ENCODE assay signal across 8 cellular contexts in genomic region chr1:153979091-153979490, GRCh38. TPM values are rescaled to one million over a fixed set of nuclear protein-coding genes. Genes with fewer than 3 reads are reported as not detected.
A peak's percentile ranks its signal among the peaks of the same experiment; 100 is the strongest.
DNase-seq lines count a peak whose midpoint lies in the region; ATAC-seq, FAIRE-seq and TF ChIP-seq lines count a peak whose summit lies in the region.
"Not testable (repeated sequence)": the region's sequence is repeated elsewhere in the genome, so short reads cannot be mapped to it uniquely, and the experiment has no call there.

No MANE protein-coding gene starts in this region.

- TF ChIP-seq RAD21 in HepG2 (CRISPR knock-in tag; IDR thresholded peaks at IDR 0.05) = not testable (repeated sequence)

- in situ Hi-C loops in HepG2 (cut with HindIII; ENCODE audit: extremely low pct_ligation_motif_present, low pct_unique_long_range_greater_than_20kb) = not testable (repeated sequence)

- not testable (repeated sequence) for DNase-seq in CD4-positive, alpha-beta memory T cell; Karpas-422; T-helper 17 cell; activated T-cell treated with anti-CD3 and anti-CD28 coated beads, Interleukin-2, amount 50 U/mL, for 24 hours; activated naive CD8-positive, alpha-beta T cell treated with anti-CD3 and anti-CD28 coated beads, Interleukin-2, amount 50 U/mL, for 24 hours; HepG2 (ENCODE audit: low spot score); neural crest cell (ENCODE audit: low read depth, low spot score); type B pancreatic cell (ENCODE audit: extremely low spot score, unreplicated experiment)

- not testable (repeated sequence) for TF ChIP-seq EP300 in HepG2 (IDR thresholded peaks at IDR 0.05; ENCODE audit: low read depth in 2 of 2, low read length in 2 of 2); HepG2 (CRISPR knock-in tag; IDR thresholded peaks at IDR 0.05; ENCODE audit: borderline replicate concordance)

- H3K36me3 ChIP-seq in CD4-positive, alpha-beta memory T cell (ENCODE audit: insufficient read depth, low read length) = peaks cover 14% of the 10 kb centered on the region
- H3K36me3 ChIP-seq in Karpas-422 (ENCODE audit: insufficient read depth, low read length) (peaks cover 15% of the 10 kb centered on the region; the same call in 1 of the 2 replicates), HepG2 (replicated peaks in 1 of 2; ENCODE audit: control insufficient read depth in 1 of 2, insufficient read depth in 2 of 2, low read length in 2 of 2) (peaks cover 1 to 12% of the 10 kb centered on the region in 2 experiments)

- H3K4me1 Mint-ChIP-seq in CD4-positive, alpha-beta memory T cell = peaks cover 15 to 44% (median 28%) of the 10 kb centered on the region in 4 donors
- H3K4me1 Mint-ChIP-seq in T-helper 17 cell (peaks cover 23% of the 10 kb centered on the region), neural crest cell (peaks cover 36% of the 10 kb centered on the region), type B pancreatic cell (ENCODE audit: unreplicated experiment) (peaks cover 17% of the 10 kb centered on the region)
- peaks cover 32% of the 10 kb centered on the region for H3K4me1 Mint-ChIP-seq in activated T-cell treated with anti-CD3 and anti-CD28 coated beads, Interleukin-2, amount 50 U/mL, for 24 hours (ENCODE audit: low read depth)
- peaks cover 33% of the 10 kb centered on the region for H3K4me1 Mint-ChIP-seq in activated naive CD8-positive, alpha-beta T cell treated with anti-CD3 and anti-CD28 coated beads, Interleukin-2, amount 50 U/mL, for 24 hours

- not testable (repeated sequence) for H3K9me3 ChIP-seq in CD4-positive, alpha-beta memory T cell (ENCODE audit: control insufficient read depth in 1 of 2, low read length in 2 of 2); Karpas-422 (ENCODE audit: low read length); T-helper 17 cell (ENCODE audit: control insufficient read depth, low read length, poor library complexity, severe bottlenecking); HepG2 (ENCODE audit: low read length)

- ATAC-seq in T-helper 17 cell; activated naive CD8-positive, alpha-beta T cell treated with anti-CD3 and anti-CD28 coated beads, Interleukin-2, amount 50 U/mL, for 24 hours; HepG2: not testable (repeated sequence)

- H2AFZ ChIP-seq in Karpas-422 (ENCODE audit: low read length) = not testable (repeated sequence)
- peak overlapping the region; percentile 28 for H2AFZ ChIP-seq in HepG2 (ENCODE audit: low read length)

- peak overlapping the region in 2 of 7 donors; percentile 69 to 87 for H3K27ac Mint-ChIP-seq in CD4-positive, alpha-beta memory T cell
- peak overlapping the region; percentile 82 for H3K27ac Mint-ChIP-seq in T-helper 17 cell
- H3K27ac Mint-ChIP-seq in activated T-cell treated with anti-CD3 and anti-CD28 coated beads, Interleukin-2, amount 50 U/mL, for 24 hours = peak overlapping the region; percentile 97
- H3K27ac Mint-ChIP-seq in activated naive CD8-positive, alpha-beta T cell treated with anti-CD3 and anti-CD28 coated beads, Interleukin-2, amount 50 U/mL, for 24 hours; neural crest cell (ENCODE audit: unreplicated experiment); type B pancreatic cell: not testable (repeated sequence)

- H3K9me2 ChIP-seq in Karpas-422 (replicated peaks; ENCODE audit: insufficient read depth, low read length) = not testable (repeated sequence)

- not testable (repeated sequence) for H3K4me3 ChIP-seq in CD4-positive, alpha-beta memory T cell (ENCODE audit: low read length in 2 of 2)
- H3K4me3 ChIP-seq in Karpas-422 (ENCODE audit: low read length) (peak overlapping the region; percentile 92; the same call in 1 of the 2 replicates), HepG2 (replicated peaks in 1 of 3; ENCODE audit: insufficient read depth in 1 of 3, low read depth in 2 of 3, low read length in 3 of 3) (peak overlapping the region; percentile 72 to 79 (median 77))

- H3K27ac ChIP-seq in CD4-positive, alpha-beta memory T cell (ENCODE audit: low read depth, low read length); Karpas-422 (ENCODE audit: low read length): not testable (repeated sequence)
- peak overlapping the region; percentile 88 for H3K27ac ChIP-seq in HepG2 (ENCODE audit: extremely low read length, insufficient read depth, low read length)

- H3K4me1 ChIP-seq in CD4-positive, alpha-beta memory T cell (ENCODE audit: insufficient read depth, low read length) = peaks cover 25% of the 10 kb centered on the region
- H3K4me1 ChIP-seq in Karpas-422 (ENCODE audit: low read length) (peaks cover 34% of the 10 kb centered on the region), HepG2 (ENCODE audit: insufficient read depth, low read length) (peaks cover 25% of the 10 kb centered on the region)

- intact Hi-C loops in CD4-positive, alpha-beta memory T cell (cut with micrococcal nuclease); HepG2 (cut with micrococcal nuclease; ENCODE audit: unreplicated experiment): not testable (repeated sequence)

- H3K36me3 Mint-ChIP-seq in CD4-positive, alpha-beta memory T cell = peaks cover 14 to 33% of the 10 kb centered on the region in 2 donors
- H3K36me3 Mint-ChIP-seq in T-helper 17 cell (ENCODE audit: low read depth) = not testable (repeated sequence)
- H3K36me3 Mint-ChIP-seq in activated T-cell treated with anti-CD3 and anti-CD28 coated beads, Interleukin-2, amount 50 U/mL, for 24 hours (ENCODE audit: low read depth) = peaks cover 46% of the 10 kb centered on the region
- peaks cover 33% of the 10 kb centered on the region for H3K36me3 Mint-ChIP-seq in activated naive CD8-positive, alpha-beta T cell treated with anti-CD3 and anti-CD28 coated beads, Interleukin-2, amount 50 U/mL, for 24 hours (ENCODE audit: low read depth)
- H3K36me3 Mint-ChIP-seq in neural crest cell (ENCODE audit: low read depth) (peaks cover 16% of the 10 kb centered on the region), type B pancreatic cell (peaks cover 24% of the 10 kb centered on the region)

- H3K27me3 ChIP-seq in CD4-positive, alpha-beta memory T cell (ENCODE audit: insufficient read depth, low read length); Karpas-422 (ENCODE audit: low read length); HepG2 (ENCODE audit: control insufficient read depth in 1 of 2, insufficient read depth in 2 of 2, low read length in 2 of 2): not testable (repeated sequence)

- not testable (repeated sequence) for TF ChIP-seq POLR2A in HepG2 (IDR thresholded peaks at IDR 0.05; ENCODE audit: insufficient read depth in 1 of 2, low read depth in 2 of 2, low read length in 2 of 2)

- peak overlapping the region in 5 of 8 donors; percentile 31 to 97 (median 66) for H3K4me3 Mint-ChIP-seq in CD4-positive, alpha-beta memory T cell
- H3K4me3 Mint-ChIP-seq in T-helper 17 cell (peak overlapping the region; percentile 94), neural crest cell (peak overlapping the region; percentile 100), type B pancreatic cell (peak overlapping the region; percentile 99)
- H3K4me3 Mint-ChIP-seq in activated T-cell treated with anti-CD3 and anti-CD28 coated beads, Interleukin-2, amount 50 U/mL, for 24 hours = peak overlapping the region; percentile 99
- peak overlapping the region; percentile 97 for H3K4me3 Mint-ChIP-seq in activated naive CD8-positive, alpha-beta T cell treated with anti-CD3 and anti-CD28 coated beads, Interleukin-2, amount 50 U/mL, for 24 hours

- not testable (repeated sequence) for TF ChIP-seq CTCF in HepG2 (CRISPR knock-in tag; IDR thresholded peaks at IDR 0.05); neural crest cell (conservative IDR thresholded peaks at IDR 0.05); type B pancreatic cell (conservative IDR thresholded peaks at IDR 0.05)

- H3K9me3 Mint-ChIP-seq in CD4-positive, alpha-beta memory T cell; activated T-cell treated with anti-CD3 and anti-CD28 coated beads, Interleukin-2, amount 50 U/mL, for 24 hours; activated naive CD8-positive, alpha-beta T cell treated with anti-CD3 and anti-CD28 coated beads, Interleukin-2, amount 50 U/mL, for 24 hours; neural crest cell; type B pancreatic cell: not testable (repeated sequence)

- BruUV-seq in HepG2 (replicated peaks; lab: Mats Ljungman, UMichigan) = not testable (repeated sequence)

- POLR2A ChIA-PET in CD4-positive, alpha-beta memory T cell (lab: Charles Lee; ENCODE audit: partially characterized antibody) = interaction anchor here (2.0 to 7.4 kb wide), 8 partner anchors 9 to 203 kb away, joined by 9 to 164 read pairs (median 56); partner anchors contain the start of genes CREB3L4, CRTC2, DENND4B and GATAD2B
- POLR2A ChIA-PET in HepG2 (lab: Yijun Ruan, JAX) = interaction anchor here (1.4 to 4.4 kb wide), 8 partner anchors 8 to 345 kb away, joined by 3 to 209 read pairs (median 23); partner anchors contain the start of genes CHTOP, CREB3L4, CRTC2 and DENND4B

- not testable (repeated sequence) for H4K20me1 ChIP-seq in Karpas-422 (ENCODE audit: insufficient read depth, low read depth, low read length); HepG2 (ENCODE audit: insufficient read depth, low read length)

- H3K4me2 ChIP-seq in Karpas-422 (ENCODE audit: low read depth, low read length, poor library complexity, severe bottlenecking) (peak overlapping the region; percentile 85), HepG2 (ENCODE audit: low read depth, low read length) (peak overlapping the region; percentile 97)

- H3K27me3 Mint-ChIP-seq in CD4-positive, alpha-beta memory T cell; T-helper 17 cell; activated T-cell treated with anti-CD3 and anti-CD28 coated beads, Interleukin-2, amount 50 U/mL, for 24 hours; activated naive CD8-positive, alpha-beta T cell treated with anti-CD3 and anti-CD28 coated beads, Interleukin-2, amount 50 U/mL, for 24 hours; neural crest cell (ENCODE audit: low read depth); type B pancreatic cell: not testable (repeated sequence)

- H3K79me2 ChIP-seq in Karpas-422 (ENCODE audit: low read length) = peaks cover 20% of the 10 kb centered on the region
- peaks cover 16% of the 10 kb centered on the region for H3K79me2 ChIP-seq in HepG2 (ENCODE audit: insufficient read depth, low read length)

- peak overlapping the region; percentile 88 for H3K9ac ChIP-seq in Karpas-422 (ENCODE audit: low read length)
- H3K9ac ChIP-seq in HepG2 (ENCODE audit: insufficient read depth, low read depth, low read length) = peak overlapping the region; percentile 88

- WGBS in HepG2 (ENCODE audit: low lambda C conversion rate) = 26% methylated on average over 12 of the region's 12 CpGs

- CTCF ChIA-PET in CD4-positive, alpha-beta memory T cell (lab: Charles Lee; ENCODE audit: partially characterized antibody) = interaction anchor here (1.9 to 2.2 kb wide), 3 partner anchors 9 to 34 kb away, joined by 6 to 35 read pairs (median 25); partner anchors contain the start of genes DENND4B, RAB13 and RPS27
- CTCF ChIA-PET in HepG2 (lab: Yijun Ruan, JAX; ENCODE audit: low intra/inter-chr PET ratio, low total read pairs) = not testable (repeated sequence)

- FAIRE-seq in HepG2 (lab: Jason Lieb, UNC) = peak; percentile 40

RNA-seq across cellular contexts. Expression of gene JTB, which starts 1.6 kb away (rescaled TPM):
- total RNA-seq in CD4-positive, alpha-beta memory T cell = 100 to 1,000 TPM; 121 to 130 TPM
- polyA plus RNA-seq in CD4-positive, alpha-beta memory T cell = 100 to 1,000 TPM; 283 to 445 TPM
- 314 and 343 TPM in 2 replicates for total RNA-seq in Karpas-422 (2014; rRNA removed; shearing (Covaris generic); ENCODE audit: low replicate concordance)
- total RNA-seq in T-helper 17 cell (10 to 100 TPM; 88.1 to 90.3 TPM), HepG2 (2016; rRNA removed; fragmentation: Illumina TruSeq; extraction: Trizol) (66.8 and 99.2 TPM in 2 replicates), neural crest cell (72.9 and 74.2 TPM in 2 replicates), type B pancreatic cell (ENCODE audit: low replicate concordance) (99.2 and 153 TPM in 2 replicates)
- 360 and 420 TPM in 2 replicates for total RNA-seq in HepG2 (2016; cell fraction: cytosol; rRNA removed; fragmentation: Illumina TruSeq; extraction: Trizol; ENCODE audit: low read depth)
- 56.2 and 94.9 TPM in 2 replicates for total RNA-seq in HepG2 (2016; cell fraction: insoluble cytoplasmic fraction; rRNA removed; fragmentation: Illumina TruSeq; extraction: Trizol)
- 294 and 339 TPM in 2 replicates for total RNA-seq in HepG2 (2016; cell fraction: membrane; rRNA removed; fragmentation: Illumina TruSeq; extraction: Trizol)
- 49.2 and 54.2 TPM in 2 replicates for total RNA-seq in HepG2 (2016; cell fraction: nucleus; rRNA removed; fragmentation: Illumina TruSeq; extraction: Trizol)
- 90.3 and 96.7 TPM in 2 replicates for polyA plus RNA-seq in HepG2 (2011; rRNA removed)
- polyA plus RNA-seq in HepG2 (2011; cell fraction: cytosol; rRNA removed) = 113 and 147 TPM in 2 replicates
- polyA plus RNA-seq in HepG2 (2011; cell fraction: nucleus; rRNA removed) = 63.3 and 75.8 TPM in 2 replicates
- 63.8 and 72.9 TPM in 2 replicates for polyA plus RNA-seq in HepG2 (2012)
- 451 and 524 TPM in 2 replicates for polyA plus RNA-seq in HepG2 (2016; cell fraction: cytosol; fragmentation: Illumina TruSeq; extraction: Trizol; ENCODE audit: low read depth)
- polyA plus RNA-seq in HepG2 (2016; cell fraction: insoluble cytoplasmic fraction; fragmentation: Illumina TruSeq; extraction: Trizol; ENCODE audit: low read depth) = 64.3 and 74.6 TPM in 2 replicates
- polyA plus RNA-seq in HepG2 (2016; cell fraction: membrane; fragmentation: Illumina TruSeq; extraction: Trizol; ENCODE audit: low read depth) = 289 and 331 TPM in 2 replicates
- polyA plus RNA-seq in HepG2 (2016; cell fraction: nucleus; fragmentation: Illumina TruSeq; extraction: Trizol; ENCODE audit: insufficient read depth, low read depth) = 87.8 and 94.9 TPM in 2 replicates
- polyA minus RNA-seq in HepG2 (2011; rRNA and poly(A)+ RNA removed; ENCODE audit: low replicate concordance) = 39.7 and 118 TPM in 2 replicates
- 23.9 and 26.3 TPM in 2 replicates for polyA minus RNA-seq in HepG2 (2011; cell fraction: cytosol; rRNA and poly(A)+ RNA removed)
- polyA minus RNA-seq in HepG2 (2011; cell fraction: nucleus; rRNA and poly(A)+ RNA removed) = 16.4 and 19.4 TPM in 2 replicates

RNA-seq across cellular contexts. Expression of gene RAB13, which starts 7.0 kb away (rescaled TPM):
- under 1 TPM in 1 of 2 experiments, not detected in 1; 0.47 TPM for total RNA-seq in CD4-positive, alpha-beta memory T cell
- polyA plus RNA-seq in CD4-positive, alpha-beta memory T cell = not detected
- total RNA-seq in Karpas-422 (2014; rRNA removed; shearing (Covaris generic); ENCODE audit: low replicate concordance) = 5.8 and 8.9 TPM in 2 replicates
- total RNA-seq in T-helper 17 cell = 1 to 10 TPM in 1 of 2 donors, under 1 TPM in 1; 0.40 to 2.2 TPM
- 24.7 and 28.7 TPM in 2 replicates for total RNA-seq in HepG2 (2016; rRNA removed; fragmentation: Illumina TruSeq; extraction: Trizol)
- 27.4 and 31.6 TPM in 2 replicates for total RNA-seq in HepG2 (2016; cell fraction: cytosol; rRNA removed; fragmentation: Illumina TruSeq; extraction: Trizol; ENCODE audit: low read depth)
- total RNA-seq in HepG2 (2016; cell fraction: insoluble cytoplasmic fraction; rRNA removed; fragmentation: Illumina TruSeq; extraction: Trizol) = 26.5 and 27.5 TPM in 2 replicates
- 29.2 and 33.6 TPM in 2 replicates for total RNA-seq in HepG2 (2016; cell fraction: membrane; rRNA removed; fragmentation: Illumina TruSeq; extraction: Trizol)
- total RNA-seq in HepG2 (2016; cell fraction: nucleus; rRNA removed; fragmentation: Illumina TruSeq; extraction: Trizol) = 11.6 and 12.0 TPM in 2 replicates
- 15.9 and 16.0 TPM in 2 replicates for polyA plus RNA-seq in HepG2 (2011; rRNA removed)
- polyA plus RNA-seq in HepG2 (2011; cell fraction: cytosol; rRNA removed) = 14.9 and 19.2 TPM in 2 replicates
- 4.3 and 4.7 TPM in 2 replicates for polyA plus RNA-seq in HepG2 (2011; cell fraction: nucleus; rRNA removed)
- 34.3 and 42.6 TPM in 2 replicates for polyA plus RNA-seq in HepG2 (2012)
- polyA plus RNA-seq in HepG2 (2016; cell fraction: cytosol; fragmentation: Illumina TruSeq; extraction: Trizol; ENCODE audit: low read depth) = 61.2 and 66.8 TPM in 2 replicates
- 52.2 and 60.0 TPM in 2 replicates for polyA plus RNA-seq in HepG2 (2016; cell fraction: insoluble cytoplasmic fraction; fragmentation: Illumina TruSeq; extraction: Trizol; ENCODE audit: low read depth)
- polyA plus RNA-seq in HepG2 (2016; cell fraction: membrane; fragmentation: Illumina TruSeq; extraction: Trizol; ENCODE audit: low read depth) = 55.0 and 56.4 TPM in 2 replicates
- polyA plus RNA-seq in HepG2 (2016; cell fraction: nucleus; fragmentation: Illumina TruSeq; extraction: Trizol; ENCODE audit: insufficient read depth, low read depth) = 31.4 and 34.6 TPM in 2 replicates
- 5.1 and 19.0 TPM in 2 replicates for polyA minus RNA-seq in HepG2 (2011; rRNA and poly(A)+ RNA removed; ENCODE audit: low replicate concordance)
- 4.1 and 5.2 TPM in 2 replicates for polyA minus RNA-seq in HepG2 (2011; cell fraction: cytosol; rRNA and poly(A)+ RNA removed)
- polyA minus RNA-seq in HepG2 (2011; cell fraction: nucleus; rRNA and poly(A)+ RNA removed) = 4.8 TPM in 2 replicates
- 90.9 and 91.5 TPM in 2 replicates for total RNA-seq in neural crest cell
- 79.3 and 90.1 TPM in 2 replicates for total RNA-seq in type B pancreatic cell (ENCODE audit: low replicate concordance)

RNA-seq across cellular contexts. Expression of gene CREB3L4, which starts 11.4 kb away (rescaled TPM):
- total RNA-seq in CD4-positive, alpha-beta memory T cell = 1 to 10 TPM; 7.4 to 9.8 TPM
- polyA plus RNA-seq in CD4-positive, alpha-beta memory T cell = 1 to 10 TPM; 1.2 to 5.2 TPM
- 22.2 and 44.0 TPM in 2 replicates for total RNA-seq in Karpas-422 (2014; rRNA removed; shearing (Covaris generic); ENCODE audit: low replicate concordance)
- total RNA-seq in T-helper 17 cell = 1 to 10 TPM; 4.5 to 6.0 TPM
- 7.8 and 9.9 TPM in 2 replicates for total RNA-seq in HepG2 (2016; rRNA removed; fragmentation: Illumina TruSeq; extraction: Trizol)
- total RNA-seq in HepG2 (2016; cell fraction: cytosol; rRNA removed; fragmentation: Illumina TruSeq; extraction: Trizol; ENCODE audit: low read depth) = 2.6 and 3.2 TPM in 2 replicates
- total RNA-seq in HepG2 (2016; cell fraction: insoluble cytoplasmic fraction; rRNA removed; fragmentation: Illumina TruSeq; extraction: Trizol) = 8.3 and 10.7 TPM in 2 replicates
- 6.5 and 7.8 TPM in 2 replicates for total RNA-seq in HepG2 (2016; cell fraction: membrane; rRNA removed; fragmentation: Illumina TruSeq; extraction: Trizol)
- total RNA-seq in HepG2 (2016; cell fraction: nucleus; rRNA removed; fragmentation: Illumina TruSeq; extraction: Trizol) = 8.4 and 9.8 TPM in 2 replicates
- 17.4 and 18.7 TPM in 2 replicates for polyA plus RNA-seq in HepG2 (2011; rRNA removed)
- polyA plus RNA-seq in HepG2 (2011; cell fraction: cytosol; rRNA removed) = 13.1 and 18.4 TPM in 2 replicates
- 36.4 and 41.3 TPM in 2 replicates for polyA plus RNA-seq in HepG2 (2011; cell fraction: nucleus; rRNA removed)
- 9.7 and 10.7 TPM in 2 replicates for polyA plus RNA-seq in HepG2 (2012)
- 2.0 and 2.6 TPM in 2 replicates for polyA plus RNA-seq in HepG2 (2016; cell fraction: cytosol; fragmentation: Illumina TruSeq; extraction: Trizol; ENCODE audit: low read depth)
- polyA plus RNA-seq in HepG2 (2016; cell fraction: insoluble cytoplasmic fraction; fragmentation: Illumina TruSeq; extraction: Trizol; ENCODE audit: low read depth) = 8.4 and 10.9 TPM in 2 replicates
- polyA plus RNA-seq in HepG2 (2016; cell fraction: membrane; fragmentation: Illumina TruSeq; extraction: Trizol; ENCODE audit: low read depth) = 4.1 and 6.4 TPM in 2 replicates
- 15.7 and 16.0 TPM in 2 replicates for polyA plus RNA-seq in HepG2 (2016; cell fraction: nucleus; fragmentation: Illumina TruSeq; extraction: Trizol; ENCODE audit: insufficient read depth, low read depth)
- 22.4 and 31.3 TPM in 2 replicates for polyA minus RNA-seq in HepG2 (2011; rRNA and poly(A)+ RNA removed; ENCODE audit: low replicate concordance)
- 5.7 and 9.4 TPM in 2 replicates for polyA minus RNA-seq in HepG2 (2011; cell fraction: cytosol; rRNA and poly(A)+ RNA removed)
- 10.2 and 12.7 TPM in 2 replicates for polyA minus RNA-seq in HepG2 (2011; cell fraction: nucleus; rRNA and poly(A)+ RNA removed)
- total RNA-seq in neural crest cell = 18.2 and 20.0 TPM in 2 replicates
- total RNA-seq in type B pancreatic cell (ENCODE audit: low replicate concordance) = 17.2 and 31.8 TPM in 2 replicates

RNA-seq across cellular contexts. Expression of gene RPS27, which starts 11.5 kb away (rescaled TPM):
- 1,000 to 10,000 TPM; 6,785 to 7,292 TPM for total RNA-seq in CD4-positive, alpha-beta memory T cell
- polyA plus RNA-seq in CD4-positive, alpha-beta memory T cell = over 10,000 TPM; 16,816 to 21,324 TPM
- total RNA-seq in Karpas-422 (2014; rRNA removed; shearing (Covaris generic); ENCODE audit: low replicate concordance) = 5,228 and 8,421 TPM in 2 replicates
- total RNA-seq in T-helper 17 cell (1,000 to 10,000 TPM; 4,265 to 4,392 TPM), HepG2 (2016; rRNA removed; fragmentation: Illumina TruSeq; extraction: Trizol) (3,737 and 4,047 TPM in 2 replicates), neural crest cell (1,806 and 2,076 TPM in 2 replicates), type B pancreatic cell (ENCODE audit: low replicate concordance) (2,370 and 2,920 TPM in 2 replicates)
- total RNA-seq in HepG2 (2016; cell fraction: cytosol; rRNA removed; fragmentation: Illumina TruSeq; extraction: Trizol; ENCODE audit: low read depth) = 7,018 and 7,793 TPM in 2 replicates
- 3,754 and 4,367 TPM in 2 replicates for total RNA-seq in HepG2 (2016; cell fraction: insoluble cytoplasmic fraction; rRNA removed; fragmentation: Illumina TruSeq; extraction: Trizol)
- total RNA-seq in HepG2 (2016; cell fraction: membrane; rRNA removed; fragmentation: Illumina TruSeq; extraction: Trizol) = 10,548 and 11,167 TPM in 2 replicates
- 1,390 and 1,410 TPM in 2 replicates for total RNA-seq in HepG2 (2016; cell fraction: nucleus; rRNA removed; fragmentation: Illumina TruSeq; extraction: Trizol)
- 9,964 and 10,356 TPM in 2 replicates for polyA plus RNA-seq in HepG2 (2011; rRNA removed)
- polyA plus RNA-seq in HepG2 (2011; cell fraction: cytosol; rRNA removed) = 3,302 and 3,959 TPM in 2 replicates
- 1,159 and 1,716 TPM in 2 replicates for polyA plus RNA-seq in HepG2 (2011; cell fraction: nucleus; rRNA removed)
- polyA plus RNA-seq in HepG2 (2012) = 6,362 and 9,626 TPM in 2 replicates
- 10,194 and 10,575 TPM in 2 replicates for polyA plus RNA-seq in HepG2 (2016; cell fraction: cytosol; fragmentation: Illumina TruSeq; extraction: Trizol; ENCODE audit: low read depth)
- polyA plus RNA-seq in HepG2 (2016; cell fraction: insoluble cytoplasmic fraction; fragmentation: Illumina TruSeq; extraction: Trizol; ENCODE audit: low read depth) = 5,061 and 5,658 TPM in 2 replicates
- polyA plus RNA-seq in HepG2 (2016; cell fraction: membrane; fragmentation: Illumina TruSeq; extraction: Trizol; ENCODE audit: low read depth) = 12,027 and 13,095 TPM in 2 replicates
- 2,852 and 3,004 TPM in 2 replicates for polyA plus RNA-seq in HepG2 (2016; cell fraction: nucleus; fragmentation: Illumina TruSeq; extraction: Trizol; ENCODE audit: insufficient read depth, low read depth)
- 343 and 788 TPM in 2 replicates for polyA minus RNA-seq in HepG2 (2011; rRNA and poly(A)+ RNA removed; ENCODE audit: low replicate concordance)
- polyA minus RNA-seq in HepG2 (2011; cell fraction: cytosol; rRNA and poly(A)+ RNA removed) = 376 and 497 TPM in 2 replicates
- polyA minus RNA-seq in HepG2 (2011; cell fraction: nucleus; rRNA and poly(A)+ RNA removed) = 262 and 417 TPM in 2 replicates

RNA-seq across cellular contexts. Expression of gene SLC39A1, which starts 15.8 kb away (rescaled TPM):
- total RNA-seq in CD4-positive, alpha-beta memory T cell = 10 to 100 TPM; 21.6 to 21.9 TPM
- polyA plus RNA-seq in CD4-positive, alpha-beta memory T cell = 10 to 100 TPM; 36.3 to 47.3 TPM
- total RNA-seq in Karpas-422 (2014; rRNA removed; shearing (Covaris generic); ENCODE audit: low replicate concordance) = 27.1 and 59.5 TPM in 2 replicates
- total RNA-seq in T-helper 17 cell (10 to 100 TPM; 14.1 to 16.4 TPM), HepG2 (2016; rRNA removed; fragmentation: Illumina TruSeq; extraction: Trizol) (47.5 and 78.4 TPM in 2 replicates), neural crest cell (107 and 113 TPM in 2 replicates), type B pancreatic cell (ENCODE audit: low replicate concordance) (75.7 and 93.4 TPM in 2 replicates)
- 18.4 and 21.0 TPM in 2 replicates for total RNA-seq in HepG2 (2016; cell fraction: cytosol; rRNA removed; fragmentation: Illumina TruSeq; extraction: Trizol; ENCODE audit: low read depth)
- total RNA-seq in HepG2 (2016; cell fraction: insoluble cytoplasmic fraction; rRNA removed; fragmentation: Illumina TruSeq; extraction: Trizol) = 44.8 and 83.0 TPM in 2 replicates
- total RNA-seq in HepG2 (2016; cell fraction: membrane; rRNA removed; fragmentation: Illumina TruSeq; extraction: Trizol) = 48.8 and 53.3 TPM in 2 replicates
- total RNA-seq in HepG2 (2016; cell fraction: nucleus; rRNA removed; fragmentation: Illumina TruSeq; extraction: Trizol) = 62.5 and 68.3 TPM in 2 replicates
- 71.2 and 80.5 TPM in 2 replicates for polyA plus RNA-seq in HepG2 (2011; rRNA removed)
- 85.8 and 89.3 TPM in 2 replicates for polyA plus RNA-seq in HepG2 (2011; cell fraction: cytosol; rRNA removed)
- 45.4 and 53.1 TPM in 2 replicates for polyA plus RNA-seq in HepG2 (2011; cell fraction: nucleus; rRNA removed)
- 45.9 and 65.4 TPM in 2 replicates for polyA plus RNA-seq in HepG2 (2012)
- 17.5 and 20.5 TPM in 2 replicates for polyA plus RNA-seq in HepG2 (2016; cell fraction: cytosol; fragmentation: Illumina TruSeq; extraction: Trizol; ENCODE audit: low read depth)
- 42.6 and 45.0 TPM in 2 replicates for polyA plus RNA-seq in HepG2 (2016; cell fraction: insoluble cytoplasmic fraction; fragmentation: Illumina TruSeq; extraction: Trizol; ENCODE audit: low read depth)
- 36.5 and 40.5 TPM in 2 replicates for polyA plus RNA-seq in HepG2 (2016; cell fraction: membrane; fragmentation: Illumina TruSeq; extraction: Trizol; ENCODE audit: low read depth)
- polyA plus RNA-seq in HepG2 (2016; cell fraction: nucleus; fragmentation: Illumina TruSeq; extraction: Trizol; ENCODE audit: insufficient read depth, low read depth) = 87.4 and 101 TPM in 2 replicates
- polyA minus RNA-seq in HepG2 (2011; rRNA and poly(A)+ RNA removed; ENCODE audit: low replicate concordance) = 112 and 159 TPM in 2 replicates
- polyA minus RNA-seq in HepG2 (2011; cell fraction: cytosol; rRNA and poly(A)+ RNA removed) = 38.9 and 39.9 TPM in 2 replicates
- polyA minus RNA-seq in HepG2 (2011; cell fraction: nucleus; rRNA and poly(A)+ RNA removed) = 14.5 and 19.6 TPM in 2 replicates
